15 cellular contexts compared by ENCODE assay signal in the genomic region with DNA sequence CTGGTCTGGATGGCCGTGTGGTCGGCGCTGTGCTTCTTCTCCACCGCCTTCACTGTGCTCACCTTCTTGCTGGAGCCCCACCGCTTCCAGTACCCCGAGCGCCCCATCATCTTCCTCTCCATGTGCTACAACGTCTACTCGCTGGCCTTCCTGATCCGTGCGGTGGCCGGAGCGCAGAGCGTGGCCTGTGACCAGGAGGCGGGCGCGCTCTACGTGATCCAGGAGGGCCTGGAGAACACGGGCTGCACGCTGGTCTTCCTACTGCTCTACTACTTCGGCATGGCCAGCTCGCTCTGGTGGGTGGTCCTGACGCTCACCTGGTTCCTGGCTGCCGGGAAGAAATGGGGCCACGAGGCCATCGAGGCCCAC. TPM values are rescaled to one million over a fixed set of nuclear protein-coding genes. Genes with fewer than 3 reads are reported as not detected.
DNase-seq lines count a peak whose midpoint lies in the region; ATAC-seq and TF ChIP-seq lines count a peak whose summit lies in the region.
"Had no signal": no experiment of that assay in that cellular context is flagged by ENCODE, and none has a peak within 500 bp of the region (broad histone marks: within the 10 kb centered on the region; RNA-seq: fewer than 3 reads in every experiment).

No MANE protein-coding gene starts in this region.

- no peak for ATAC-seq in activated T-cell treated with anti-CD3 and anti-CD28 coated beads, Interleukin-2, amount 50 U/mL, for 72 hours (replicated peaks in 1 of 2)
- ATAC-seq in activated B cell treated with CpG ODN at 0.5 μM for 24 hours (ENCODE audit: low read depth) = no peak
- no peak for ATAC-seq in GM18520 (IDR thresholded peaks at IDR 0.05; ENCODE audit: unreplicated experiment)

- CTCF ChIA-PET in activated B cell treated with CpG ODN at 0.5 μM for 24 hours (lab: Charles Lee) = no interaction called here

- H3K27me3 Mint-ChIP-seq in activated T-cell treated with anti-CD3 and anti-CD28 coated beads, Interleukin-2, amount 50 U/mL, for 72 hours (ENCODE audit: low read depth) = peaks cover 7% of the 10 kb centered on the region
- H3K27me3 Mint-ChIP-seq in activated B cell treated with CpG ODN at 0.5 μM for 24 hours (peaks cover 8% of the 10 kb centered on the region), endothelial cell (ENCODE audit: unreplicated experiment) (peaks cover 18% of the 10 kb centered on the region), progenitor cell of endocrine pancreas (peaks cover 13% of the 10 kb centered on the region)

- no peaks in the 10 kb centered on the region for H3K4me1 Mint-ChIP-seq in activated T-cell treated with anti-CD3 and anti-CD28 coated beads, Interleukin-2, amount 50 U/mL, for 72 hours (ENCODE audit: low read depth)
- H3K4me1 Mint-ChIP-seq in activated B cell treated with CpG ODN at 0.5 μM for 24 hours (peaks cover 6% of the 10 kb centered on the region), endothelial cell (ENCODE audit: unreplicated experiment) (peaks cover 11% of the 10 kb centered on the region), progenitor cell of endocrine pancreas (ENCODE audit: low read depth) (peaks cover 2% of the 10 kb centered on the region)

- TF ChIP-seq CTCF in activated B cell treated with CpG ODN at 0.5 μM for 24 hours (IDR thresholded peaks at IDR 0.05) (no peak), endothelial cell (IDR thresholded peaks at IDR 0.05; ENCODE audit: unreplicated experiment) (no peak), progenitor cell of endocrine pancreas (IDR thresholded peaks at IDR 0.05; ENCODE audit: unreplicated experiment) (no peak)

- H3K4me3 Mint-ChIP-seq in activated T-cell treated with anti-CD3 and anti-CD28 coated beads, Interleukin-2, amount 50 U/mL, for 72 hours = peak overlapping the region; percentile 62 to 76
- peak overlapping the region; percentile 61 for H3K4me3 Mint-ChIP-seq in activated B cell treated with CpG ODN at 0.5 μM for 24 hours
- H3K4me3 Mint-ChIP-seq in endothelial cell (ENCODE audit: unreplicated experiment) = peak overlapping the region; percentile 73
- H3K4me3 Mint-ChIP-seq in progenitor cell of endocrine pancreas (ENCODE audit: low read depth) = peak overlapping the region; percentile 65

- POLR2A ChIA-PET in activated B cell treated with CpG ODN at 0.5 μM for 24 hours (lab: Charles Lee) = no interaction called here

- intact Hi-C loops in activated B cell treated with CpG ODN at 0.5 μM for 24 hours (cut with micrococcal nuclease) = no loop called here

- no peaks in the 10 kb centered on the region for H3K9me3 Mint-ChIP-seq in activated T-cell treated with anti-CD3 and anti-CD28 coated beads, Interleukin-2, amount 50 U/mL, for 72 hours
- H3K9me3 Mint-ChIP-seq in activated B cell treated with CpG ODN at 0.5 μM for 24 hours (peaks cover 3% of the 10 kb centered on the region), endothelial cell (ENCODE audit: unreplicated experiment) (no peaks in the 10 kb centered on the region), progenitor cell of endocrine pancreas (ENCODE audit: low read depth) (no peaks in the 10 kb centered on the region)

- H3K27ac Mint-ChIP-seq in activated T-cell treated with anti-CD3 and anti-CD28 coated beads, Interleukin-2, amount 50 U/mL, for 72 hours = no peak overlapping the region
- H3K27ac Mint-ChIP-seq in activated B cell treated with CpG ODN at 0.5 μM for 24 hours (no peak overlapping the region), endothelial cell (ENCODE audit: unreplicated experiment) (no peak overlapping the region), progenitor cell of endocrine pancreas (no peak overlapping the region)

- peaks cover 0 to 7% of the 10 kb centered on the region in 2 donors for H3K36me3 Mint-ChIP-seq in activated T-cell treated with anti-CD3 and anti-CD28 coated beads, Interleukin-2, amount 50 U/mL, for 72 hours (ENCODE audit: insufficient read depth in 2 of 2)
- H3K36me3 Mint-ChIP-seq in activated B cell treated with CpG ODN at 0.5 μM for 24 hours (ENCODE audit: low read depth) (peaks cover 9% of the 10 kb centered on the region), endothelial cell (ENCODE audit: low read depth, unreplicated experiment) (peaks cover 5% of the 10 kb centered on the region), progenitor cell of endocrine pancreas (ENCODE audit: insufficient read depth) (peaks cover 4% of the 10 kb centered on the region)

- no peak for DNase-seq in activated T-cell treated with anti-CD3 and anti-CD28 coated beads, Interleukin-2, amount 50 U/mL, for 72 hours
- no peak for DNase-seq in activated T-cell treated with anti-CD3 and anti-CD28 coated beads for 4 hours
- DNase-seq in activated B cell treated with CpG ODN at 0.5 μM for 24 hours = no peak
- no peak for DNase-seq in endothelial cell (ENCODE audit: low spot score)
- DNase-seq in progenitor cell of endocrine pancreas (ENCODE audit: low spot score, unreplicated experiment) = no peak
- no peak for DNase-seq in COLO668 (lab: John Stamatoyannopoulos, UW; ENCODE audit: unreplicated experiment)
- DNase-seq in cortex of kidney (lab: John Stamatoyannopoulos, UW) = no peak
- DNase-seq: activated CD4-positive, CD25-positive, alpha-beta regulatory T cell treated with anti-CD3 and anti-CD28 coated beads, Interleukin-2, amount 50 U/mL, for 72 hours; esophagus squamous epithelium; HCEC 1CT; NCI-H146; NCI-H345; NK-92 treated with Interleukin-12 subunit alpha and Interleukin-12 subunit beta, amount 100 ng/mL, for 24 hours had no signal

RNA-seq across cellular contexts. Expression of a gene that starts 1.1 kb away (rescaled TPM):
- under 1 TPM; 0.14 to 0.29 TPM for total RNA-seq in activated T-cell treated with anti-CD3 and anti-CD28 coated beads, Interleukin-2, amount 50 U/mL, for 72 hours
- total RNA-seq in activated B cell treated with CpG ODN at 0.5 μM for 24 hours (0.27 and 0.35 TPM in 2 replicates), endothelial cell (ENCODE audit: unreplicated experiment) (2.5 TPM), progenitor cell of endocrine pancreas (1.6 and 1.8 TPM in 2 replicates)
- total RNA-seq: HT-29 had no signal
